ENCODE assay signal across 1 cellular context in the genomic region with DNA sequence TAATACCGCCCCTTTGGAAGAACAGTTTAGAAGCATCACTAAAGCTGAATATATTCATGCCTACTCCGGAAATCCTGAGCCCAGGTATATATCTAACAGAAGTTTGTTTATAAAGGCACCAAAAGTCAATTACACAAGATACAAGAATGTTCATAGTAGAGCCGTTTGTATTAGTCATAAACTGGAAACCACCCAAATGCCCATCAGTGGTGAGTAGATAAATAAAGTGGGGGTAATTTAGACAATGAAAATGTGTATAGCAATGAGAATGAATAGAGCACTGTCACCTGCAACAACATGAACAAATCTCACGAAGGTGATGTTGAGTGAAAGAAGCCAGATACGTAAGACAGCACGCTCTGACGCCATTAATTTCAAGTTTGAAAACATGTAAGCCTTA.
TF ChIP-seq lines count a peak whose summit lies in the region.

No MANE protein-coding gene starts in this region.

TF ChIP-seq in WTC11, 78 proteins besides CTCF, POLR2A, EP300 and RAD21 (continued from another document):
- TF ChIP-seq, protein P1, sequence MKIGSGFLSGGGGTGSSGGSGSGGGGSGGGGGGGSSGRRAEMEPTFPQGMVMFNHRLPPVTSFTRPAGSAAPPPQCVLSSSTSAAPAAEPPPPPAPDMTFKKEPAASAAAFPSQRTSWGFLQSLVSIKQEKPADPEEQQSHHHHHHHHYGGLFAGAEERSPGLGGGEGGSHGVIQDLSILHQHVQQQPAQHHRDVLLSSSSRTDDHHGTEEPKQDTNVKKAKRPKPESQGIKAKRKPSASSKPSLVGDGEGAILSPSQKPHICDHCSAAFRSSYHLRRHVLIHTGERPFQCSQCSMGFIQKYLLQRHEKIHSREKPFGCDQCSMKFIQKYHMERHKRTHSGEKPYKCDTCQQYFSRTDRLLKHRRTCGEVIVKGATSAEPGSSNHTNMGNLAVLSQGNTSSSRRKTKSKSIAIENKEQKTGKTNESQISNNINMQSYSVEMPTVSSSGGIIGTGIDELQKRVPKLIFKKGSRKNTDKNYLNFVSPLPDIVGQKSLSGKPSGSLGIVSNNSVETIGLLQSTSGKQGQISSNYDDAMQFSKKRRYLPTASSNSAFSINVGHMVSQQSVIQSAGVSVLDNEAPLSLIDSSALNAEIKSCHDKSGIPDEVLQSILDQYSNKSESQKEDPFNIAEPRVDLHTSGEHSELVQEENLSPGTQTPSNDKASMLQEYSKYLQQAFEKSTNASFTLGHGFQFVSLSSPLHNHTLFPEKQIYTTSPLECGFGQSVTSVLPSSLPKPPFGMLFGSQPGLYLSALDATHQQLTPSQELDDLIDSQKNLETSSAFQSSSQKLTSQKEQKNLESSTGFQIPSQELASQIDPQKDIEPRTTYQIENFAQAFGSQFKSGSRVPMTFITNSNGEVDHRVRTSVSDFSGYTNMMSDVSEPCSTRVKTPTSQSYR (CRISPR knock-in tag; IDR thresholded peaks at IDR 0.05): no peak
- no peak for TF ChIP-seq CREB1 (CRISPR knock-in tag; IDR thresholded peaks at IDR 0.05)
- TF ChIP-seq SP1 (CRISPR knock-in tag; conservative IDR thresholded peaks at IDR 0.05): no peak
- no peak for TF ChIP-seq MLX (CRISPR knock-in tag; IDR thresholded peaks at IDR 0.05)
- TF ChIP-seq FOXJ3 (CRISPR knock-in tag; IDR thresholded peaks at IDR 0.05; ENCODE audit: borderline replicate concordance): no peak
- TF ChIP-seq ZBTB21 (CRISPR knock-in tag; IDR thresholded peaks at IDR 0.05; ENCODE audit: borderline replicate concordance): no peak
- no peak for TF ChIP-seq ATF6 (CRISPR knock-in tag; IDR thresholded peaks at IDR 0.05)
- no peak for TF ChIP-seq NR1H2 (CRISPR knock-in tag; IDR thresholded peaks at IDR 0.05)
- no peak for TF ChIP-seq ZNF423 (CRISPR knock-in tag; IDR thresholded peaks at IDR 0.05)
- TF ChIP-seq CBFB (CRISPR knock-in tag; IDR thresholded peaks at IDR 0.05; ENCODE audit: low read depth): no peak
- no peak for TF ChIP-seq PRRX2 (CRISPR knock-in tag; IDR thresholded peaks at IDR 0.05)
- TF ChIP-seq ZNF138 (CRISPR knock-in tag; conservative IDR thresholded peaks at IDR 0.05): no peak
- TF ChIP-seq, protein P2, sequence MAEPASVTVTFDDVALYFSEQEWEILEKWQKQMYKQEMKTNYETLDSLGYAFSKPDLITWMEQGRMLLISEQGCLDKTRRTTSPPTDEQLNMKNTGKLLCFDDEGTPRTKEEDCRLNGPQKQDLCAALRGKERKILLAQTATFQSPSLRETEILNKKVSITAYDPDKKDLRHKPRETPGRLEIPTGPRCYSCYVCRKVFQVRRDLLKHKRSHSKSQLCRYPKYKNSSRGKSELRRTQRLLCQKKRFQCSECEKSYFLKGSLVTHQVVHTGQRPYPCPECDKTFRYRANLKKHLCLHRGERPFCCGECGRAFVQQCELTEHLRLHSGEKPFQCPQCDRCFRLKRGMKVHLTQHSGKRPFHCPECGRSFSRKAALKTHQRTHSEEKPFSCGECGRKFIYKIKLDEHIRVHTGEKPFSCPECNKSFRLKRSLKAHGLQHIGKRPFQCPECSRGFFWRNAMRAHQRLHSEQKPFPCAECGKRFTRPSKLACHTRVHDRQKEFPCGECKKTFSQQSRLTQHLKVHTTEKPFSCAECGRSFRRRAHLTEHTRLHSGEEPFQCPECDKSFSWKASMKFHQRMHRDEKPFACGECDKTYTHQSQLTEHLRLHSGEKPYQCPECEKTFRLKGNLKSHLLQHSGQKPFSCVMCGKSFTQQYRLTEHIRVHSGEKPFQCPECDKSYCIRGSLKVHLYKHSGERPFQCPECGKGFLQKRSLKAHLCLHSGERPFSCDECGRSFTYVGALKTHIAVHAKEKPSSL (CRISPR knock-in tag; conservative IDR thresholded peaks at IDR 0.05): no peak
- no peak for TF ChIP-seq TEAD4 (CRISPR knock-in tag; IDR thresholded peaks at IDR 0.05)
- TF ChIP-seq SMAD3 (CRISPR knock-in tag; IDR thresholded peaks at IDR 0.05; ENCODE audit: borderline replicate concordance): no peak
- TF ChIP-seq ZSCAN18 (CRISPR knock-in tag; IDR thresholded peaks at IDR 0.05): no peak
- TF ChIP-seq ZNF671 (CRISPR knock-in tag; IDR thresholded peaks at IDR 0.05): no peak
